7 cellular contexts compared by ENCODE assay signal in the genomic region with DNA sequence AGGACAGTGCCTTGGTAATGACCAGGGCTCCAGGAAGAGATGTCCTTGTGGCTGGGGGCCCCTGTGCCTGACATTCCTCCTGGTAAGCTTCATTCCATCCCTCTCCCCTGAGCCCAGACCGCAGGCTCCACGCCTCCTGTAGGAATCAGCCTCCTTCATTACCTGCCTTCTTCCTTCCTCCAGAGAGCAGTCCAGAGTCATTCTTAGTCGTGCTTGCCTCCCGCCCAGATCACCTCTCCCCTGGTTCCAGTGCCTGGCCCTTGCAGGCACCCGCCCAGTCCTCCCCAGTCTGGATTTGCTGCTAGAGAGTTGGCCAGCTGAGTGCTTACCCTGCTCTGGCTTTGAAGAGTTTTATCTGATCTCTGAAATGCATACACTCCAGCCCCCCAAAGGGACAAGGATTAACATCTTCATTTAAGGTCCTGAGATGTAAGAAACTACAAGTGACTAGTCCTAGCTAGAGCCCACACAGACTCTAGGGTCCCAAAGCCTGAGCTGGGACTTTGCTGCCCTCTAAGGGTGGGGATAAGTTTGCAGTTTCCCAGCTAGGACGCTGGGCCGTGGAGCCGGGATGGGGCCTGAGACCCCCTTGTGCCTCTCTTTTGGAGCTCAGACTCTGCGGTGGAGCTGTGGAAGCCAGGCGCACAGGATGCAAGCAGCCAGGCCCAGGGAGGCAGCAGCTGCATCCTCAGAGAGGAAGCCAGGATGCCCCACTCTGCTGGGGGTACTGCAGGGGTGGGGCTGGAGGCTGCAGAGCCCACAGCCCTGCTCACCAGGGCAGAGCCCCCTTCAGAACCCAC. TPM values are rescaled to one million over a fixed set of nuclear protein-coding genes. Genes with fewer than 3 reads are reported as not detected.
DNase-seq lines count a peak whose midpoint lies in the region; ATAC-seq, FAIRE-seq and TF ChIP-seq lines count a peak whose summit lies in the region.
"Had no signal": no experiment of that assay in that cellular context is flagged by ENCODE, and none has a peak within 500 bp of the region (broad histone marks: within the 10 kb centered on the region; RNA-seq: fewer than 3 reads in every experiment).

No MANE protein-coding gene starts in this region.

- no peaks in the 10 kb centered on the region for H3K9me3 ChIP-seq in DND-41 (ENCODE audit: insufficient read depth, low read length, severe bottlenecking)
- no peaks in the 10 kb centered on the region for H3K9me3 ChIP-seq in astrocyte (ENCODE audit: insufficient read depth, low read depth, low read length)
- H3K9me3 ChIP-seq: SJSA1 had no signal

- H3K9me3 Mint-ChIP-seq in astrocyte (ENCODE audit: unreplicated experiment), result no peaks in the 10 kb centered on the region
- no peaks in the 10 kb centered on the region for H3K9me3 Mint-ChIP-seq in naive B cell

- ATAC-seq in DND-41 (ENCODE audit: insufficient read depth, low read depth) (peak; percentile 89), naive B cell (ENCODE audit: low read depth in 2 of 2) (peak; percentile 55 to 67)

- peak overlapping the region; percentile 45 for H3K4me3 Mint-ChIP-seq in astrocyte (ENCODE audit: unreplicated experiment)
- H3K4me3 Mint-ChIP-seq in naive B cell, result no peak overlapping the region

- FAIRE-seq in astrocyte (lab: Jason Lieb, UNC), result no peak
- FAIRE-seq in GM12891 (lab: Jason Lieb, UNC), result no peak

- H3K4me2 ChIP-seq in DND-41 (ENCODE audit: insufficient read depth, low read length) (no peak overlapping the region), astrocyte (ENCODE audit: low read length) (no peak overlapping the region)

- H3K27ac Mint-ChIP-seq in astrocyte (ENCODE audit: unreplicated experiment) (no peak overlapping the region), naive B cell (peak overlapping the region in 2 of 6 donors; percentile 22 to 89)

- H3K9ac ChIP-seq in DND-41 (ENCODE audit: low read depth, low read length) (no peak overlapping the region), astrocyte (ENCODE audit: low read length) (no peak overlapping the region)

- no peaks in the 10 kb centered on the region for H3K79me2 ChIP-seq in DND-41 (ENCODE audit: insufficient read depth, low read length)
- H3K79me2 ChIP-seq in astrocyte (ENCODE audit: insufficient read depth, low read length), result no peaks in the 10 kb centered on the region

- H3K36me3 Mint-ChIP-seq in astrocyte (ENCODE audit: low read depth, unreplicated experiment) (peaks cover 2% of the 10 kb centered on the region), naive B cell (no peaks in the 10 kb centered on the region)

- TF ChIP-seq CTCF in DND-41 (IDR thresholded peaks at IDR 0.05; ENCODE audit: borderline replicate concordance, extremely low read depth, low read length, poor library complexity, severe bottlenecking) (peak; percentile 63), astrocyte (IDR thresholded peaks at IDR 0.05; ENCODE audit: insufficient read depth, low read depth, low read length) (peak; percentile 58)

- no peak for TF ChIP-seq POLR2A in GM12891 (IDR thresholded peaks at IDR 0.05; ENCODE audit: low read depth, low read length)

- no peaks in the 10 kb centered on the region for H3K27me3 ChIP-seq in DND-41 (ENCODE audit: insufficient read depth, low read length, poor library complexity)
- no peaks in the 10 kb centered on the region for H3K27me3 ChIP-seq in astrocyte (ENCODE audit: insufficient read depth, low read length)
- H3K27me3 ChIP-seq: SJSA1 had no signal

- H3K4me1 ChIP-seq in DND-41 (ENCODE audit: insufficient read depth, low read length), result no peaks in the 10 kb centered on the region
- peaks cover 31% of the 10 kb centered on the region for H3K4me1 ChIP-seq in astrocyte (ENCODE audit: insufficient read depth, low read length)

- H3K27me3 Mint-ChIP-seq in astrocyte (ENCODE audit: low read depth, unreplicated experiment) (peaks cover 4% of the 10 kb centered on the region), naive B cell (no peaks in the 10 kb centered on the region)

- H4K20me1 ChIP-seq in DND-41 (ENCODE audit: insufficient read depth, low read length) (no peaks in the 10 kb centered on the region), astrocyte (ENCODE audit: insufficient read depth, low read length) (no peaks in the 10 kb centered on the region)

- H3K36me3 ChIP-seq in DND-41 (ENCODE audit: insufficient read depth, low read length) (no peaks in the 10 kb centered on the region), astrocyte (ENCODE audit: insufficient read depth, low read length) (no peaks in the 10 kb centered on the region)

- no peak overlapping the region for H2AFZ ChIP-seq in DND-41 (ENCODE audit: low read depth, low read length)
- no peak overlapping the region for H2AFZ ChIP-seq in astrocyte (ENCODE audit: low read depth, low read length)

- H3K4me3 ChIP-seq in DND-41 (ENCODE audit: low read depth in 1 of 2, low read length in 2 of 2), result no peak overlapping the region
- no peak overlapping the region for H3K4me3 ChIP-seq in astrocyte (ENCODE audit: insufficient read depth, low read depth, low read length)
- H3K4me3 ChIP-seq: SJSA1 had no signal

- H3K27ac ChIP-seq in DND-41 (ENCODE audit: low read length) (no peak overlapping the region), astrocyte (ENCODE audit: low read depth, low read length) (no peak overlapping the region)
- H3K27ac ChIP-seq: SJSA1 had no signal

- H3K4me1 Mint-ChIP-seq in astrocyte (ENCODE audit: low read depth, unreplicated experiment), result peaks cover 16% of the 10 kb centered on the region
- H3K4me1 Mint-ChIP-seq in naive B cell, result peaks cover 8 to 19% (median 11%) of the 10 kb centered on the region in 3 donors

- DNase-seq in DND-41 (peak; percentile 48), M059J (ENCODE audit: low read depth) (peak; percentile 26), astrocyte (ENCODE audit: low read depth) (no peak), naive B cell (no peak), GM12891 (ENCODE audit: insufficient read length, low spot score) (no peak), dedifferentiated amniotic fluid mesenchymal stem cell (ENCODE audit: extremely low spot score) (no peak)

TF ChIP-seq in GM12891, 5 proteins besides CTCF, POLR2A, EP300 and RAD21:
- no peak for TF ChIP-seq SPI1 (IDR thresholded peaks at IDR 0.05; ENCODE audit: low read depth, low read length)
- TF ChIP-seq POLR2AphosphoS5 (IDR thresholded peaks at IDR 0.05; ENCODE audit: low read depth, low read length), result no peak
- TF ChIP-seq PAX5 (IDR thresholded peaks at IDR 0.05; ENCODE audit: insufficient read depth, low read length, severe bottlenecking), result no peak
- TF ChIP-seq POU2F2 (IDR thresholded peaks at IDR 0.05; ENCODE audit: low read depth, low read length), result no peak
- no peak for TF ChIP-seq TAF1 (IDR thresholded peaks at IDR 0.05; ENCODE audit: low read depth, low read length)

RNA-seq across cellular contexts. Expression of gene NR1H3, which starts 1.6 kb away (rescaled TPM):
- 7.7 and 13.1 TPM in 2 replicates for total RNA-seq in M059J (2014; rRNA removed; shearing (Covaris generic))
- 9.8 and 11.2 TPM in 2 replicates for total RNA-seq in astrocyte
- polyA plus RNA-seq in naive B cell (ENCODE audit: low read depth in 6 of 6), result 10 to 100 TPM in 1 of 6 donors, 1 to 10 TPM in 5; 3.2 to 12.5 (median 5.2) TPM
- 3.9 TPM for polyA plus RNA-seq in GM12891 (2012; ENCODE audit: low read depth, missing spikeins)

RNA-seq across cellular contexts. Expression of gene MADD, which starts 10.6 kb away (rescaled TPM):
- total RNA-seq in M059J (2014; rRNA removed; shearing (Covaris generic)), result 13.3 and 25.1 TPM in 2 replicates
- 22.9 and 24.1 TPM in 2 replicates for total RNA-seq in astrocyte
- polyA plus RNA-seq in naive B cell (ENCODE audit: low read depth in 6 of 6), result 10 to 100 TPM; 12.1 to 24.8 (median 16.4) TPM
- 15.8 TPM for polyA plus RNA-seq in GM12891 (2012; ENCODE audit: low read depth, missing spikeins)

RNA-seq across cellular contexts. Expression of gene ACP2, which starts 10.8 kb away (rescaled TPM):
- 74.4 and 98.8 TPM in 2 replicates for total RNA-seq in M059J (2014; rRNA removed; shearing (Covaris generic))
- total RNA-seq in astrocyte, result 40.8 and 42.2 TPM in 2 replicates
- polyA plus RNA-seq in naive B cell (ENCODE audit: low read depth in 6 of 6), result 1 to 10 TPM in 5 of 6 donors, not detected in 1; 1.6 to 8.1 (median 2.2) TPM
- 10.5 TPM for polyA plus RNA-seq in GM12891 (2012; ENCODE audit: low read depth, missing spikeins)

RNA-seq across cellular contexts. Expression of gene DDB2, which starts 44.6 kb away (rescaled TPM):
- 21.2 and 23.2 TPM in 2 replicates for total RNA-seq in M059J (2014; rRNA removed; shearing (Covaris generic))
- 40.0 and 47.0 TPM in 2 replicates for total RNA-seq in astrocyte
- polyA plus RNA-seq in naive B cell (ENCODE audit: low read depth in 6 of 6), result 10 to 100 TPM in 5 of 6 donors, 1 to 10 TPM in 1; 6.5 to 25.3 (median 22.9) TPM
- 133 TPM for polyA plus RNA-seq in GM12891 (2012; ENCODE audit: low read depth, missing spikeins)

Comparison
In these comparisons a context has a peak if more than half of its experiments do, and no peak if none do; other contexts are left out.
1. DNase-seq: peak in DND-41 (single experiment) and M059J (single experiment); none in astrocyte (single experiment), naive B cell (single experiment), GM12891 (single experiment) and dedifferentiated amniotic fluid mesenchymal stem cell (single experiment).